ENCODE assay signal across 28 cellular contexts in genomic region chr18:79851981-79852380, GRCh38. TPM values are rescaled to one million over a fixed set of nuclear protein-coding genes. Genes with fewer than 3 reads are reported as not detected.
"Had no signal": no experiment of that assay in that cellular context is flagged by ENCODE, and none has a peak within 500 bp of the region (broad histone marks: within the 10 kb centered on the region; RNA-seq: fewer than 3 reads in every experiment).

No MANE protein-coding gene starts in this region.

- H3K36me3 ChIP-seq: brain microvascular endothelial cell, heart left ventricle, neutrophil, pancreas, suprapubic skin, tibial nerve, WERI-Rb-1 had no signal

- DNase-seq: activated CD4-positive, alpha-beta memory T cell treated with anti-CD3 and anti-CD28 coated beads, Interleukin-2, amount 10 ng/mL, durations not matched to agents 7 days and 5 days; activated CD4-positive, alpha-beta T cell treated with anti-CD3 and anti-CD28 coated beads, Interleukin-2, amount 10 ng/mL, durations not matched to agents 7 days and 5 days; activated CD4-positive, CD25-positive, alpha-beta regulatory T cell treated with anti-CD3 and anti-CD28 coated beads, Interleukin-2, amount 50 U/mL, for 72 hours; activated gamma-delta T cell; activated naive CD4-positive, alpha-beta T cell treated with anti-CD3 and anti-CD28 coated beads, Interleukin-2, amount 10 ng/mL, durations not matched to agents 7 days and 5 days; activated naive CD8-positive, alpha-beta T cell treated with anti-CD3 and anti-CD28 coated beads, Interleukin-2, amount 10 ng/mL, durations not matched to agents 7 days and 5 days; brain microvascular endothelial cell; caudate nucleus; foreskin keratinocyte; hypothalamus; immature natural killer cell; kidney; mesendoderm; mucosa of descending colon; pancreas; psoas muscle; right cardiac atrium; stimulated activated naive CD4-positive, alpha-beta T cell; T-helper 17 cell; T1000; WERI-Rb-1 had no signal

- H3K9me3 ChIP-seq: heart left ventricle, mucosa of descending colon, neutrophil, pancreas, psoas muscle, suprapubic skin had no signal

- ATAC-seq: foreskin keratinocyte, heart left ventricle, mucosa of descending colon, pancreas, psoas muscle, right cardiac atrium, T-helper 17 cell had no signal

- H3K27me3 ChIP-seq: brain microvascular endothelial cell, pancreas, tibial nerve had no signal

- H3K4me1 ChIP-seq: foreskin keratinocyte, psoas muscle had no signal

- H3K4me3 ChIP-seq: heart left ventricle, lung, mucosa of descending colon, pancreas, psoas muscle, suprapubic skin, tibial nerve had no signal

- H3K27ac ChIP-seq: brain microvascular endothelial cell, foreskin keratinocyte, heart left ventricle, neutrophil, pancreas, psoas muscle, suprapubic skin, tibial nerve, WERI-Rb-1 had no signal

RNA-seq across cellular contexts. Expression of gene KCNG2, which starts 54.2 kb away (rescaled TPM):
- total RNA-seq: activated CD4-positive, alpha-beta memory T cell treated with anti-CD3 and anti-CD28 coated beads, Interleukin-2, amount 10 ng/mL, durations not matched to agents 7 days and 5 days; activated CD4-positive, alpha-beta T cell treated with anti-CD3 and anti-CD28 coated beads, Interleukin-2, amount 10 ng/mL, durations not matched to agents 7 days and 5 days; activated naive CD8-positive, alpha-beta T cell treated with anti-CD3 and anti-CD28 coated beads, Interleukin-2, amount 10 ng/mL, durations not matched to agents 7 days and 5 days; chondrocyte; endothelial cell of umbilical vein; foreskin keratinocyte; suprapubic skin; T-helper 17 cell had no signal
- polyA plus RNA-seq: endothelial cell of umbilical vein, foreskin keratinocyte, immature natural killer cell, pancreas, right cardiac atrium had no signal
